Comparison of ENCODE assay signal across 7 cellular contexts in the genomic region with DNA sequence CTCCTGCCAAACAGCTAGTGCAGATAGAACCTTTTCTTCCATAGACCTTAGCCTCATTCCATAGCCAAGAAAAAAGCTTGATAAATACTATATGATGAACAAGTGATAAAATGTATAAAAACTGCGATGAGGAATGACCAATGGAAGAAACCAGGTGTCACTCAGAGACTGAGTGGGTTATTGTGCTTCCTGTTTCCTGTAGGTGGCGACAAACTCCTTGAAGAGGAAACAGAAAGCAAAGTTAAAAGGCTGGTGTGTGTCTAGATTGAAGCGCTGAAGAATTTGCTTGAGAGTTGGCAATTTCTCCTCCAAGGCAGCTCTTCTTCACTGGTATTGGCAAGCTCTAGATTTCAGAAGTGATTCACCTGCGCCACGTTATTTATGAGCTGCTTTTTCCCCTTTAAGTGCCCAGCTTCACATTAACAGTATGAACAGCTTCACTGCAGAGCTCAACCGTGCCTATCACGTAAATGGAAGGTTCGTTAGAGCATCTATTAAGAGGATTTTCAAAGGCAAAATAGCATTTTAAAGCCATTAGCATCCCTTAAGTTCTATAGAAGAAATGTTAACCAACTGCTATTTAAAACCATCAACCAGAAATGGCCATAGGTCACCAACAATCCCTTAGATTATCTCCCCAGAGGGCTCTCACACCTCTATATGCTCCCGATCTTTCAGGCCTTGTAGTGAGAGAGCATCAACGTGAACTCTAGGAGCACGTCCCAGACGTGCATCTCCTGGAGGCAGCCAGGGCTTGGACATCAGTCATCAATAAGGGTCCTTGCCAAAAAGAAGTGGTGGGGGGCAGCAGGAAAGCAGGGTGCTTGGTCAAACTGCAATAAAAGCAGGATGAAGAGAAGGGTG.
A peak's percentile ranks its signal among the peaks of the same experiment; 100 is the strongest.
DNase-seq lines count a peak whose midpoint lies in the region; ATAC-seq and TF ChIP-seq lines count a peak whose summit lies in the region.

No MANE protein-coding gene starts in this region.

- H3K36me3 ChIP-seq in MM.1S (replicated peaks; ENCODE audit: insufficient read depth, low read length) (no peaks in the 10 kb centered on the region), liver (ENCODE audit: control insufficient read depth in 4 of 4, insufficient read depth in 3 of 4, low read depth in 1 of 4, low read length in 3 of 4) (no peaks in the 10 kb centered on the region)

- no peaks in the 10 kb centered on the region for H3K27me3 Mint-ChIP-seq in type B pancreatic cell

- H3K9me3 ChIP-seq in MM.1S (replicated peaks; ENCODE audit: insufficient read depth, low read length) (no peaks in the 10 kb centered on the region), liver (ENCODE audit: control insufficient read depth in 4 of 4, low read length in 3 of 4) (no peaks in the 10 kb centered on the region)

- peak; percentile 82 for ATAC-seq in GM21529 (IDR thresholded peaks at IDR 0.05; ENCODE audit: unreplicated experiment)

- peaks cover 5% of the 10 kb centered on the region for H3K4me1 ChIP-seq in MM.1S (ENCODE audit: low read length)
- H3K4me1 ChIP-seq in liver (ENCODE audit: control insufficient read depth in 4 of 4, insufficient read depth in 4 of 4, low read length in 3 of 4): peaks cover 0 to 10% (median 0%) of the 10 kb centered on the region in 4 donors

- H3K4me3 ChIP-seq in MM.1S (ENCODE audit: low read length) (no peak overlapping the region), liver (ENCODE audit: low read depth in 1 of 3, low read length in 3 of 3) (no peak overlapping the region)

- H4K20me1 ChIP-seq in MM.1S (ENCODE audit: insufficient read depth, low read length): no peaks in the 10 kb centered on the region

- no peaks in the 10 kb centered on the region for H3F3A ChIP-seq in MM.1S (ENCODE audit: insufficient read depth, low read length)

- no peak overlapping the region for H2AFZ ChIP-seq in MM.1S (ENCODE audit: low read length)

- no peak overlapping the region for H3K9ac ChIP-seq in MM.1S (ENCODE audit: low read length)
- H3K9ac ChIP-seq in liver (ENCODE audit: low read depth in 1 of 2, low read length in 2 of 2): no peak overlapping the region

- peak overlapping the region; percentile 27; the same call in 1 of the 2 replicates for H3K4me2 ChIP-seq in MM.1S (ENCODE audit: low read depth, low read length)

- no peak overlapping the region for H3K27ac Mint-ChIP-seq in type B pancreatic cell

- peak; percentile 94 to 95 for TF ChIP-seq RAD21 in liver (IDR thresholded peaks at IDR 0.05)

- peaks cover 9% of the 10 kb centered on the region for H3K4me1 Mint-ChIP-seq in type B pancreatic cell (ENCODE audit: unreplicated experiment)

- DNase-seq in ELF-1 (ENCODE audit: low read depth, low spot score): peak; percentile 66
- peak; percentile 87 for DNase-seq in MM.1S
- DNase-seq in RKO (ENCODE audit: low spot score): peak; percentile 79
- DNase-seq in dedifferentiated amniotic fluid mesenchymal stem cell (ENCODE audit: extremely low spot score): peak; percentile 45
- no peak for DNase-seq in type B pancreatic cell (ENCODE audit: extremely low spot score, unreplicated experiment)

- no peaks in the 10 kb centered on the region for H3K9me2 ChIP-seq in MM.1S (replicated peaks; ENCODE audit: insufficient read depth, low read length)

- peaks cover 9% of the 10 kb centered on the region for H3K36me3 Mint-ChIP-seq in type B pancreatic cell

- H3K4me3 Mint-ChIP-seq in type B pancreatic cell: no peak overlapping the region

- TF ChIP-seq CTCF in MM.1S (IDR thresholded peaks at IDR 0.05; ENCODE audit: low read length): peak; percentile 75
- TF ChIP-seq CTCF in liver (IDR thresholded peaks at IDR 0.05; ENCODE audit: low read depth, low read length, missing input control): peak; percentile 82
- peak; percentile 90 for TF ChIP-seq CTCF in type B pancreatic cell (conservative IDR thresholded peaks at IDR 0.05)

- no peaks in the 10 kb centered on the region for H3K27me3 ChIP-seq in MM.1S (replicated peaks; ENCODE audit: insufficient read depth, low read length)
- no peaks in the 10 kb centered on the region for H3K27me3 ChIP-seq in liver (ENCODE audit: control insufficient read depth in 4 of 4, insufficient read depth in 4 of 4, low read length in 3 of 4)

- H3K27ac ChIP-seq in MM.1S (ENCODE audit: low read length): peak overlapping the region; percentile 27; the same call in 1 of the 2 replicates
- H3K27ac ChIP-seq in liver (ENCODE audit: low read depth in 1 of 2, low read length in 2 of 2): no peak overlapping the region

- no peaks in the 10 kb centered on the region for H3K9me3 Mint-ChIP-seq in type B pancreatic cell

- peaks cover 9% of the 10 kb centered on the region; the same call in 1 of the 2 replicates for H3K79me2 ChIP-seq in MM.1S (ENCODE audit: low read length)

- 55% methylated on average over 12 of the region's 12 CpGs for WGBS in liver

TF ChIP-seq in liver, 16 proteins besides CTCF, POLR2A, EP300 and RAD21:
- TF ChIP-seq YY1 (IDR thresholded peaks at IDR 0.05): no peak
- TF ChIP-seq, protein P1, sequence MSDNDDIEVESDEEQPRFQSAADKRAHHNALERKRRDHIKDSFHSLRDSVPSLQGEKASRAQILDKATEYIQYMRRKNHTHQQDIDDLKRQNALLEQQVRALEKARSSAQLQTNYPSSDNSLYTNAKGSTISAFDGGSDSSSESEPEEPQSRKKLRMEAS (IDR thresholded peaks at IDR 0.05): no peak
- no peak for TF ChIP-seq FOXA2 (IDR thresholded peaks at IDR 0.05)
- TF ChIP-seq, protein P2, sequence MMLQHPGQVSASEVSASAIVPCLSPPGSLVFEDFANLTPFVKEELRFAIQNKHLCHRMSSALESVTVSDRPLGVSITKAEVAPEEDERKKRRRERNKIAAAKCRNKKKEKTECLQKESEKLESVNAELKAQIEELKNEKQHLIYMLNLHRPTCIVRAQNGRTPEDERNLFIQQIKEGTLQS (IDR thresholded peaks at IDR 0.05): no peak
- TF ChIP-seq SP1 (IDR thresholded peaks at IDR 0.05): no peak
- TF ChIP-seq FOXA1 (IDR thresholded peaks at IDR 0.05): no peak
- TF ChIP-seq GABPA (IDR thresholded peaks at IDR 0.05 in 1 of 2, conservative IDR thresholded peaks at IDR 0.05 in 1 of 2): no peak
- no peak for TF ChIP-seq RXRA (IDR thresholded peaks at IDR 0.05)
- no peak for TF ChIP-seq HNF4A (conservative IDR thresholded peaks at IDR 0.05)
TF ChIP-seq in liver: peak in this region for 0.
